In the genomic region with DNA sequence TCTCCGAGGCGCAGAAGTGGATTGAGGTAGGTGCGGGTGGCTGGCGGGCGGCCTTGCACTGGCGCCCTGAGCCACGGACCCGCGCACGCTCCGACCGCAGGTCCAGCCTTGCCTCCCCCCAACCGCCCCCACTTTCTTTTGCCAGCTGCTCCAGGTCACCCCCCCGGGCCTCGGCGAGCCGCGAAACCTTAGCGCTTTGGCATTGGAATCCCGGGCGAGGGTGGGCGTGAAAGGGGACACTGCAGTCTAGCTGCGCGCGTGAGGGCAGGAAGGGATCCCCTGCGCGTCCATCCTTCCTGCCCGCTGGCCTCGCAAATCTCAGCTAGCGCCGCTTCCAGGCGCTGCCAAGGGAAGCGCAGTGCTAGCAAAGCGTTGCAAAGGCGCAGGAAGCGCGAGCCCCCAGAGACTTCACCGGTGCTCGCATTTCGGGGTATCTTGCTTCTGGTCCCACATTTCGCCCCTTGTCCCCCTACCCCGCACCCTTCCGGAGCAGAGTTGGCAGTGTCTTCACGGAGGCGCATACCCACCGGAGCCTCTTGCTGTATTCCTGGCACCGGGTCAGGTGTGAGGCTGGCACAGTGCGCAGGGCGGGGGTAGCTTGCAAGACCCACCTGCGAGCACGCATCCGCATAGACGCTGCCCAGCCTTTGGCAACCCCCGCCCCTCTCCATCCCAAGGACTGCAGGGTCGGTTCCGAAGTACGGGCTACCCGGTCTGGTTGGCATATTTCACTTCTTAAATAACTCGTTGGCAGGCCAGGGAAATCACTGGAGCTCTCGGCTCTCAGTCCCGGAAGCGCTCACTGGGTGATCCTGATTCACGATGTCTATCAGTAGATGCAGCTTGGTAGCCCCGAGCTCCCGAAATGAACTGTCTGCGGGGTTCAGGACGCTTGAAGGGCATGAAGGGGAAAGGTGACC, we compare ENCODE assay signal across 8 cellular contexts.
A peak's percentile ranks its signal among the peaks of the same experiment; 100 is the strongest.
DNase-seq lines count a peak whose midpoint lies in the region; ATAC-seq, FAIRE-seq and TF ChIP-seq lines count a peak whose summit lies in the region.

No MANE protein-coding gene starts in this region.

- in situ Hi-C loops in T47D (cut with HindIII; ENCODE audit: low pct_unique_long_range_greater_than_20kb, low sequenced_read_pairs) = no loop called here

- H3K4me1 ChIP-seq in small intestine (ENCODE audit: control insufficient read depth in 2 of 2, insufficient read depth in 1 of 2, low read depth in 1 of 2, low read length in 1 of 2) = peaks cover 0 to 2% of the 10 kb centered on the region in 2 donors

- peak; percentile 12 for DNase-seq in CD1c-positive myeloid dendritic cell (ENCODE audit: extremely low spot score)
- peak; percentile 74 for DNase-seq in LNCaP clone FGC (ENCODE audit: low read depth)
- peak; percentile 23 to 41 for DNase-seq in T47D (ENCODE audit: low read depth in 1 of 2, low spot score in 1 of 2)
- DNase-seq in islet precursor cell = peak; percentile 59
- DNase-seq in small intestine = no peak
- no peak for DNase-seq in HUDEP-2 (lab: John Stamatoyannopoulos, UW; ENCODE audit: unreplicated experiment in 76 of 76)
- no peak for DNase-seq in mesenteric fat pad (ENCODE audit: low spot score)

- no peak for ATAC-seq in HG02885 (IDR thresholded peaks at IDR 0.05; ENCODE audit: poor library complexity, unreplicated experiment)

- peak overlapping the region in 1 of 2 donors; percentile 65 for H3K27ac ChIP-seq in small intestine (ENCODE audit: low read depth in 1 of 2, low read length in 1 of 2)

- peaks cover 2 to 5% of the 10 kb centered on the region in 2 donors for H3K27me3 ChIP-seq in small intestine (ENCODE audit: control insufficient read depth in 2 of 2, insufficient read depth in 2 of 2, low read length in 2 of 2)

- no peaks in the 10 kb centered on the region for H3K36me3 ChIP-seq in small intestine (ENCODE audit: control insufficient read depth in 2 of 2, insufficient read depth in 2 of 2, low read length in 2 of 2)

- WGBS in small intestine, 3 donors = 1 to 3% (median 1%) methylated on average over 54 to 67 of the region's 67 CpGs

- FAIRE-seq in small intestine (lab: Jason Lieb, UNC) = no peak

- no peaks in the 10 kb centered on the region for H3K9me3 ChIP-seq in small intestine (ENCODE audit: control insufficient read depth, low read depth)

- H3K4me3 ChIP-seq in LNCaP clone FGC (ENCODE audit: low read depth, low read length) (peak overlapping the region; percentile 89), small intestine (ENCODE audit: low read depth in 1 of 2, low read length in 2 of 2) (peak overlapping the region; percentile 48 to 60)

- peak; percentile 23; the same call in 1 of the 2 replicates for TF ChIP-seq CTCF in LNCaP clone FGC (IDR thresholded peaks at IDR 0.05; ENCODE audit: control insufficient read depth, extremely low read depth, insufficient read depth)

Comparison
In these comparisons a context has a peak if more than half of its experiments do, and no peak if none do; other contexts are left out.
1. DNase-seq: peak in CD1c-positive myeloid dendritic cell (single experiment), LNCaP clone FGC (single experiment), T47D (2 of 2) and islet precursor cell (single experiment); none in small intestine (single experiment), HUDEP-2 (0 of 76) and mesenteric fat pad (single experiment).